23 cellular contexts compared by ENCODE assay signal in genomic region chr1:183517401-183517800, GRCh38. TPM values are rescaled to one million over a fixed set of nuclear protein-coding genes. Genes with fewer than 3 reads are reported as not detected.
A peak's percentile ranks its signal among the peaks of the same experiment; 100 is the strongest.
DNase-seq lines count a peak whose midpoint lies in the region; ATAC-seq, FAIRE-seq and TF ChIP-seq lines count a peak whose summit lies in the region.
"Had no signal": no experiment of that assay in that cellular context is flagged by ENCODE, and none has a peak within 500 bp of the region (broad histone marks: within the 10 kb centered on the region; RNA-seq: fewer than 3 reads in every experiment).

No MANE protein-coding gene starts in this region.

- TF ChIP-seq RAD21 in SK-N-SH (IDR thresholded peaks at IDR 0.05; ENCODE audit: low read length), result no peak

- no peak overlapping the region for H3K4me3 Mint-ChIP-seq in astrocyte (ENCODE audit: unreplicated experiment)
- H3K4me3 Mint-ChIP-seq: CD4-positive, CD25-positive, alpha-beta regulatory T cell had no signal

- H3K27ac ChIP-seq in SK-N-SH (ENCODE audit: low read depth in 2 of 2, low read length in 1 of 2) (no peak overlapping the region), astrocyte (ENCODE audit: low read depth, low read length) (no peak overlapping the region), transverse colon (peak overlapping the region; percentile 17 to 43 (median 34))
- H3K27ac ChIP-seq: 22Rv1, SK-N-MC had no signal

- DNase-seq in SK-N-SH (no peak), astrocyte (ENCODE audit: low read depth) (no peak), foreskin melanocyte (peak; percentile 15), transverse colon (no peak), Ammon's horn (ENCODE audit: low spot score) (no peak)
- DNase-seq in stimulated activated CD4-positive, alpha-beta T cell treated with anti-CD3 and anti-CD28 coated beads, Interleukin-12 subunit alpha, Interleukin-12 subunit beta, amount 100 ng/mL, for 4 hours, result no peak
- DNase-seq: BE2C; Caco-2; CD4-positive, CD25-positive, alpha-beta regulatory T cell; DMS53; EL; NCI-H1105 treated with DMSO at 0.1 percent for 48 hours; NCI-H1694; NCI-H2081 treated with DMSO at 0.1 percent for 48 hours; NCI-H446 treated with DMSO at 0.1 percent for 48 hours; NCI-H774; SHP77 had no signal

- in situ Hi-C loops in transverse colon (cut with MboI; ENCODE audit: low pct_ligation_motif_present in 1 of 4, low pct_unique_long_range_greater_than_20kb in 1 of 4, low sequenced_read_pairs in 3 of 4), result no loop called here

- POLR2A ChIA-PET in SK-N-SH (lab: Yijun Ruan, JAX), result no interaction called here

- H3K9me2 ChIP-seq in SK-N-SH, result no peaks in the 10 kb centered on the region

- intact Hi-C loops in transverse colon (cut with DNase I; ENCODE audit: low total_unique reads), result no loop called here

- CTCF ChIA-PET in SK-N-SH (lab: Yijun Ruan, JAX), result interaction anchor here (0.9 to 1.4 kb wide), 2 partner anchors 18 to 25 kb away, joined by 3 read pairs; no protein-coding TSS in a partner anchor

- H3K4me1 ChIP-seq in SK-N-SH (ENCODE audit: control insufficient read depth in 1 of 2, insufficient read depth in 2 of 2, low read depth in 1 of 2, low read length in 1 of 2), result peaks cover 0 to 13% of the 10 kb centered on the region in 2 experiments; a peak in 2 of 4 replicates
- peaks cover 6% of the 10 kb centered on the region for H3K4me1 ChIP-seq in astrocyte (ENCODE audit: insufficient read depth, low read length)
- H3K4me1 ChIP-seq in transverse colon, result peaks cover 4 to 53% (median 27%) of the 10 kb centered on the region in 4 donors

- TF ChIP-seq POLR2A in transverse colon (IDR thresholded peaks at IDR 0.05), result no peak

- no peak overlapping the region for H3K4me3 ChIP-seq in SK-N-SH (ENCODE audit: low read depth in 2 of 2, low read length in 1 of 2)
- no peak overlapping the region for H3K4me3 ChIP-seq in astrocyte (ENCODE audit: insufficient read depth, low read depth, low read length)
- H3K4me3 ChIP-seq in transverse colon, result no peak overlapping the region
- H3K4me3 ChIP-seq: SK-N-MC had no signal

- H3K27me3 Mint-ChIP-seq in astrocyte (ENCODE audit: low read depth, unreplicated experiment), result no peaks in the 10 kb centered on the region
- H3K27me3 Mint-ChIP-seq: CD4-positive, CD25-positive, alpha-beta regulatory T cell had no signal

- ATAC-seq in SK-N-SH treated with all-trans-retinoic acid at 6 μM for 48 hours (no peak), HG02759 (IDR thresholded peaks at IDR 0.05; ENCODE audit: unreplicated experiment) (no peak)

- 92% methylated on average over 6 of the region's 6 CpGs for WGBS in SK-N-SH (ENCODE audit: low lambda C conversion rate)
- 61 to 78% methylated on average over 5 to 6 of the region's 6 CpGs for WGBS in transverse colon (ENCODE audit: low coverage in 1 of 2), 2 donors

- H3K27me3 ChIP-seq in SK-N-SH (ENCODE audit: insufficient read depth) (no peaks in the 10 kb centered on the region), astrocyte (ENCODE audit: insufficient read depth, low read length) (no peaks in the 10 kb centered on the region), transverse colon (no peaks in the 10 kb centered on the region)
- H3K27me3 ChIP-seq: BE2C had no signal

- no peaks in the 10 kb centered on the region for H3K9me3 Mint-ChIP-seq in astrocyte (ENCODE audit: unreplicated experiment)
- H3K9me3 Mint-ChIP-seq: CD4-positive, CD25-positive, alpha-beta regulatory T cell had no signal

- H3K9me3 ChIP-seq in SK-N-SH, result no peaks in the 10 kb centered on the region
- no peaks in the 10 kb centered on the region for H3K9me3 ChIP-seq in astrocyte (ENCODE audit: insufficient read depth, low read depth, low read length)
- no peaks in the 10 kb centered on the region for H3K9me3 ChIP-seq in transverse colon
- H3K9me3 ChIP-seq: BE2C, Caco-2 had no signal

- peaks cover 13% of the 10 kb centered on the region for H3K4me1 Mint-ChIP-seq in astrocyte (ENCODE audit: low read depth, unreplicated experiment)

- no peak overlapping the region for H2AFZ ChIP-seq in SK-N-SH (ENCODE audit: low read depth)
- no peak overlapping the region for H2AFZ ChIP-seq in astrocyte (ENCODE audit: low read depth, low read length)

- H3K9ac ChIP-seq in SK-N-SH, result no peak overlapping the region
- no peak overlapping the region for H3K9ac ChIP-seq in astrocyte (ENCODE audit: low read length)

- no peak overlapping the region for H3K4me2 ChIP-seq in SK-N-SH
- no peak overlapping the region for H3K4me2 ChIP-seq in astrocyte (ENCODE audit: low read length)

- H3K36me3 ChIP-seq in SK-N-SH (replicated peaks in 1 of 2; ENCODE audit: control insufficient read depth in 1 of 2, insufficient read depth in 2 of 2, low read length in 1 of 2) (peaks cover 49 to 52% of the 10 kb centered on the region in 2 experiments), astrocyte (ENCODE audit: insufficient read depth, low read length) (peaks cover 10% of the 10 kb centered on the region), transverse colon (peaks cover 0 to 18% (median 2%) of the 10 kb centered on the region in 4 donors)

- H4K20me1 ChIP-seq in SK-N-SH (ENCODE audit: insufficient read depth), result peaks cover 13% of the 10 kb centered on the region; the same call in 1 of the 2 replicates
- H4K20me1 ChIP-seq in astrocyte (ENCODE audit: insufficient read depth, low read length), result no peaks in the 10 kb centered on the region

- no peak for FAIRE-seq in astrocyte (lab: Jason Lieb, UNC)
- FAIRE-seq: GM12892, RCC 7860 had no signal

- H3K79me2 ChIP-seq in SK-N-SH (ENCODE audit: insufficient read depth), result peaks cover 16% of the 10 kb centered on the region
- H3K79me2 ChIP-seq in astrocyte (ENCODE audit: insufficient read depth, low read length), result no peaks in the 10 kb centered on the region

- peak overlapping the region; percentile 36 for H3K27ac Mint-ChIP-seq in astrocyte (ENCODE audit: unreplicated experiment)

- H3F3A ChIP-seq in SK-N-SH (replicated peaks; ENCODE audit: insufficient read depth), result peaks cover 12% of the 10 kb centered on the region

- no peak for TF ChIP-seq EP300 in SK-N-SH (IDR thresholded peaks at IDR 0.05; ENCODE audit: borderline replicate concordance in 1 of 2, low read depth in 1 of 2, low read length in 1 of 2)
- TF ChIP-seq EP300 in transverse colon (IDR thresholded peaks at IDR 0.05; ENCODE audit: low read depth), result no peak

- peaks cover 8% of the 10 kb centered on the region for H3K36me3 Mint-ChIP-seq in astrocyte (ENCODE audit: low read depth, unreplicated experiment)

- TF ChIP-seq CTCF in SK-N-SH (IDR thresholded peaks at IDR 0.05) (no peak), astrocyte (IDR thresholded peaks at IDR 0.05; ENCODE audit: insufficient read depth, low read depth, low read length) (no peak), transverse colon (IDR thresholded peaks at IDR 0.05) (no peak)

TF ChIP-seq in SK-N-SH treated with all-trans-retinoic acid at 6 μM for 48 hours, 23 proteins besides CTCF, POLR2A, EP300 and RAD21:
- no peak for TF ChIP-seq GLIS3 (CRISPR knock-in tag; IDR thresholded peaks at IDR 0.05)
- TF ChIP-seq ZC3H10 (CRISPR knock-in tag; IDR thresholded peaks at IDR 0.05), result peak; percentile 35; the same call in 1 of the 2 replicates
- TF ChIP-seq CSRNP3 (CRISPR knock-in tag; IDR thresholded peaks at IDR 0.05), result no peak

TF ChIP-seq in SK-N-SH, 30 proteins besides CTCF, POLR2A, EP300 and RAD21 (continues in another document):
- no peak for TF ChIP-seq MEF2A (IDR thresholded peaks at IDR 0.05; ENCODE audit: borderline replicate concordance, low read depth)
- TF ChIP-seq JUND (IDR thresholded peaks at IDR 0.05), result no peak
- no peak for TF ChIP-seq POLR2AphosphoS5 (IDR thresholded peaks at IDR 0.05; ENCODE audit: low read depth, low read length)
- TF ChIP-seq, protein P1, sequence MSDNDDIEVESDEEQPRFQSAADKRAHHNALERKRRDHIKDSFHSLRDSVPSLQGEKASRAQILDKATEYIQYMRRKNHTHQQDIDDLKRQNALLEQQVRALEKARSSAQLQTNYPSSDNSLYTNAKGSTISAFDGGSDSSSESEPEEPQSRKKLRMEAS (IDR thresholded peaks at IDR 0.05; ENCODE audit: low read depth), result no peak
- no peak for TF ChIP-seq SIN3A (IDR thresholded peaks at IDR 0.05; ENCODE audit: borderline replicate concordance, low read depth, low read length)
- no peak for TF ChIP-seq SMC3 (IDR thresholded peaks at IDR 0.05; ENCODE audit: low read depth, low read length)
- TF ChIP-seq, protein P2, sequence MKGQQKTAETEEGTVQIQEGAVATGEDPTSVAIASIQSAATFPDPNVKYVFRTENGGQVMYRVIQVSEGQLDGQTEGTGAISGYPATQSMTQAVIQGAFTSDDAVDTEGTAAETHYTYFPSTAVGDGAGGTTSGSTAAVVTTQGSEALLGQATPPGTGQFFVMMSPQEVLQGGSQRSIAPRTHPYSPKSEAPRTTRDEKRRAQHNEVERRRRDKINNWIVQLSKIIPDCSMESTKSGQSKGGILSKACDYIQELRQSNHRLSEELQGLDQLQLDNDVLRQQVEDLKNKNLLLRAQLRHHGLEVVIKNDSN (IDR thresholded peaks at IDR 0.05; ENCODE audit: borderline replicate concordance, low read depth), result no peak
- no peak for TF ChIP-seq FOXJ3 (CRISPR knock-in tag; IDR thresholded peaks at IDR 0.05)
- no peak for TF ChIP-seq RCOR1 (IDR thresholded peaks at IDR 0.05; ENCODE audit: low read length)
- no peak for TF ChIP-seq ELF1 (IDR thresholded peaks at IDR 0.05)
- no peak for TF ChIP-seq EZH2phosphoT487 (IDR thresholded peaks at IDR 0.05; ENCODE audit: borderline replicate concordance, low read depth)
- TF ChIP-seq TEAD4 (IDR thresholded peaks at IDR 0.05; ENCODE audit: borderline replicate concordance, insufficient read depth), result no peak
- no peak for TF ChIP-seq NRF1 (IDR thresholded peaks at IDR 0.05; ENCODE audit: low read depth, low read length)
- TF ChIP-seq FOSL2 (IDR thresholded peaks at IDR 0.05; ENCODE audit: borderline replicate concordance, low read depth), result no peak

RNA-seq across cellular contexts. Expression of gene SMG7, which starts 45.1 kb away (rescaled TPM):
- polyA plus RNA-seq in SK-N-SH (2012; rRNA removed), result 19.8 and 26.0 TPM in 2 replicates
- polyA plus RNA-seq in SK-N-SH (2012; cell fraction: cytosol; rRNA removed), result 18.2 and 21.8 TPM in 2 replicates
- 18.5 and 30.6 TPM in 2 replicates for polyA plus RNA-seq in SK-N-SH (2012; cell fraction: nucleus; rRNA removed)
- 53.5 and 59.8 TPM in 2 replicates for total RNA-seq in astrocyte
- 100 to 1,000 TPM in 1 of 4 donors, 10 to 100 TPM in 3; 54.9 to 107 (median 74.1) TPM for total RNA-seq in transverse colon

Comparison
In these comparisons a context has a peak if more than half of its experiments do, and no peak if none do; other contexts are left out.
1. H3K27ac ChIP-seq: peak in transverse colon (4 of 4); none in SK-N-SH (0 of 2) and astrocyte (single experiment).